ENCODE assay signal across 18 cellular contexts in genomic region chr12:10943167-10943566, GRCh38. TPM values are rescaled to one million over a fixed set of nuclear protein-coding genes. Genes with fewer than 3 reads are reported as not detected.
DNase-seq lines count a peak whose midpoint lies in the region; ATAC-seq and TF ChIP-seq lines count a peak whose summit lies in the region.
"Had no signal": no experiment of that assay in that cellular context is flagged by ENCODE, and none has a peak within 500 bp of the region (broad histone marks: within the 10 kb centered on the region; RNA-seq: fewer than 3 reads in every experiment).

No MANE protein-coding gene starts in this region.

- TSS peak; percentile 6 for BruUV-seq in Caco-2 (replicated peaks; lab: Mats Ljungman, UMichigan)

- H3K27me3 Mint-ChIP-seq in Caco-2 (ENCODE audit: insufficient read depth, unreplicated experiment) (no peaks in the 10 kb centered on the region), GM23338 (ENCODE audit: insufficient read depth, low read depth, poor library complexity) (peaks cover 3% of the 10 kb centered on the region)
- no peaks in the 10 kb centered on the region for H3K27me3 Mint-ChIP-seq in activated T-helper 17 cell treated with anti-CD3 and anti-CD28 coated beads, Interleukin-2, amount 50 U/mL, for 72 hours

- TF ChIP-seq CTCF in Caco-2 (IDR thresholded peaks at IDR 0.05; ENCODE audit: insufficient read depth in 1 of 2, low read depth in 1 of 2, low read length in 1 of 2, severe bottlenecking in 1 of 2, unreplicated experiment in 1 of 2) = no peak
- no peak for TF ChIP-seq CTCF in GM23338 (conservative IDR thresholded peaks at IDR 0.05; ENCODE audit: low read depth in 2 of 2)

- no peak overlapping the region for H2BK5ac ChIP-seq in mesendoderm (ENCODE audit: low read length)

- peak overlapping the region; percentile 77 for H3K18ac ChIP-seq in mesendoderm (ENCODE audit: low read length)

- POLR2A ChIA-PET in Caco-2 (lab: Charles Lee) = no interaction called here

- H3K79me2 ChIP-seq in GM23338 (replicated peaks; ENCODE audit: insufficient read depth) (no peaks in the 10 kb centered on the region), mesendoderm (ENCODE audit: control insufficient read depth, insufficient read depth, low read length) (no peaks in the 10 kb centered on the region)

- H3K36me3 ChIP-seq in Caco-2 (ENCODE audit: control insufficient read depth, insufficient read depth, low read length) (no peaks in the 10 kb centered on the region; the same call in 1 of the 2 replicates), GM23338 (ENCODE audit: insufficient read depth) (peaks cover 12% of the 10 kb centered on the region), mesendoderm (ENCODE audit: control insufficient read depth, insufficient read depth, low read length) (no peaks in the 10 kb centered on the region)
- H3K36me3 ChIP-seq: BE2C, HAP-1 had no signal

- intact Hi-C loops in Caco-2 (cut with micrococcal nuclease; ENCODE audit: unreplicated experiment) = no loop called here

- peak overlapping the region; percentile 65 for H2BK120ac ChIP-seq in mesendoderm (ENCODE audit: low read depth, low read length)

- H3K9me3 ChIP-seq in Caco-2 = peaks cover 10% of the 10 kb centered on the region
- H3K9me3 ChIP-seq: BE2C, HAP-1 had no signal

- whole genome bisulfite sequencing in mesendoderm (ENCODE audit: extremely low coverage, insufficient coverage, low lambda C conversion rate) = no CpG with 5 or more reads among the region's 2 CpGs

- H3K4me1 ChIP-seq in Caco-2 (peaks cover 12% of the 10 kb centered on the region; the same call in 1 of the 2 replicates), GM23338 (ENCODE audit: insufficient read depth) (no peaks in the 10 kb centered on the region), mesendoderm (ENCODE audit: control insufficient read depth, low read depth, low read length) (peaks cover 4% of the 10 kb centered on the region)
- H3K4me1 ChIP-seq: BE2C, HAP-1 had no signal

- no peak overlapping the region for H4K8ac ChIP-seq in mesendoderm (ENCODE audit: low read depth, low read length)

- ATAC-seq in GM23338 = no peak
- ATAC-seq in activated T-helper 17 cell treated with anti-CD3 and anti-CD28 coated beads, Interleukin-2, amount 50 U/mL, for 72 hours (replicated peaks) = no peak
- ATAC-seq in HG02610 (IDR thresholded peaks at IDR 0.05; ENCODE audit: unreplicated experiment) = no peak
- ATAC-seq: CD8-positive, alpha-beta T cell had no signal

- H3K4me3 Mint-ChIP-seq in Caco-2 (ENCODE audit: unreplicated experiment) (no peak overlapping the region), GM23338 (no peak overlapping the region)
- no peak overlapping the region for H3K4me3 Mint-ChIP-seq in activated T-helper 17 cell treated with anti-CD3 and anti-CD28 coated beads, Interleukin-2, amount 50 U/mL, for 72 hours
- H3K4me3 Mint-ChIP-seq: CD8-positive, alpha-beta T cell; HFFc6 had no signal

- no peak overlapping the region for H2AK5ac ChIP-seq in mesendoderm (ENCODE audit: low read length)

- no peaks in the 10 kb centered on the region for H3F3A ChIP-seq in GM23338 (replicated peaks; ENCODE audit: low read depth)

- H4K20me1 ChIP-seq in GM23338 (replicated peaks; ENCODE audit: insufficient read depth) = no peaks in the 10 kb centered on the region

- H3K23ac ChIP-seq in mesendoderm (ENCODE audit: low read length) = no peak overlapping the region

- H3K36me3 Mint-ChIP-seq in Caco-2 (ENCODE audit: insufficient read depth, unreplicated experiment) (peaks cover 36% of the 10 kb centered on the region), GM23338 (ENCODE audit: low read depth) (peaks cover 52% of the 10 kb centered on the region)
- no peaks in the 10 kb centered on the region for H3K36me3 Mint-ChIP-seq in activated T-helper 17 cell treated with anti-CD3 and anti-CD28 coated beads, Interleukin-2, amount 50 U/mL, for 72 hours (ENCODE audit: low read depth)

- H3K27ac Mint-ChIP-seq in Caco-2 (ENCODE audit: unreplicated experiment) (peak overlapping the region; percentile 68), GM23338 (0 out of 2 replicates have a peak overlapping the region, but pooled peaks have one; percentile 89)
- peak overlapping the region; percentile 30 for H3K27ac Mint-ChIP-seq in activated T-helper 17 cell treated with anti-CD3 and anti-CD28 coated beads, Interleukin-2, amount 50 U/mL, for 72 hours
- H3K27ac Mint-ChIP-seq: CD8-positive, alpha-beta T cell; HFFc6 had no signal

- H3K4me2 ChIP-seq in GM23338 (no peak overlapping the region), mesendoderm (ENCODE audit: low read length) (no peak overlapping the region)

- no peak overlapping the region for H4K5ac ChIP-seq in mesendoderm (ENCODE audit: low read length)

- H3K9me3 Mint-ChIP-seq in Caco-2 (ENCODE audit: unreplicated experiment) (peaks cover 45% of the 10 kb centered on the region), GM23338 (peaks cover 54% of the 10 kb centered on the region)
- H3K9me3 Mint-ChIP-seq in activated T-helper 17 cell treated with anti-CD3 and anti-CD28 coated beads, Interleukin-2, amount 50 U/mL, for 72 hours = no peaks in the 10 kb centered on the region

- no peak overlapping the region for H2BK15ac ChIP-seq in mesendoderm (replicated peaks; ENCODE audit: low read depth)

- no peak overlapping the region for H2AFZ ChIP-seq in GM23338

- no peak overlapping the region for H3K9ac ChIP-seq in mesendoderm (ENCODE audit: low read length)

- H3K4me1 Mint-ChIP-seq in Caco-2 (ENCODE audit: low read depth, unreplicated experiment) (peaks cover 13% of the 10 kb centered on the region), GM23338 (peaks cover 19% of the 10 kb centered on the region)
- H3K4me1 Mint-ChIP-seq in activated T-helper 17 cell treated with anti-CD3 and anti-CD28 coated beads, Interleukin-2, amount 50 U/mL, for 72 hours = peaks cover 12% of the 10 kb centered on the region

- H3K27me3 ChIP-seq in Caco-2 (replicated peaks; ENCODE audit: control insufficient read depth, insufficient read depth, low read length) (no peaks in the 10 kb centered on the region), GM23338 (ENCODE audit: insufficient read depth) (no peaks in the 10 kb centered on the region), mesendoderm (ENCODE audit: insufficient read depth, low read length, poor library complexity) (no peaks in the 10 kb centered on the region)
- H3K27me3 ChIP-seq: BE2C had no signal

- no peaks in the 10 kb centered on the region for H3K79me1 ChIP-seq in mesendoderm (ENCODE audit: low read length)

- no peak overlapping the region for H3K27ac ChIP-seq in GM23338 (ENCODE audit: low read depth)
- H3K27ac ChIP-seq in mesendoderm (ENCODE audit: low read depth, low read length) = no peak overlapping the region
- H3K27ac ChIP-seq: C4-2B had no signal

- H3K9me2 ChIP-seq in GM23338 (ENCODE audit: insufficient read depth) = no peaks in the 10 kb centered on the region

- DNase-seq in Caco-2 (no peak), GM23338 (ENCODE audit: low spot score) (no peak), mesendoderm (no peak), D341Med (ENCODE audit: low spot score) (no peak), AG08395 (ENCODE audit: low spot score) (no peak)
- DNase-seq: ACHN; BE2C; CD8-positive, alpha-beta T cell; COR-L47; DMS79 treated with DMSO at 0.1 percent for 48 hours; EL; HFFc6 had no signal

- CTCF ChIA-PET in Caco-2 (lab: Charles Lee) = no interaction called here

- H3K4ac ChIP-seq in mesendoderm (ENCODE audit: low read depth, low read length) = peak overlapping the region; percentile 62

- no peak overlapping the region for H3K56ac ChIP-seq in mesendoderm (ENCODE audit: low read length)

- H3K4me3 ChIP-seq in Caco-2 (ENCODE audit: low read depth, low read length) = no peak overlapping the region
- no peak overlapping the region for H3K4me3 ChIP-seq in GM23338
- no peak overlapping the region for H3K4me3 ChIP-seq in mesendoderm (ENCODE audit: low read length)
- H3K4me3 ChIP-seq: HAP-1 had no signal

TF ChIP-seq in GM23338, 12 proteins besides CTCF, POLR2A, EP300 and RAD21 (continues in another document):
- TF ChIP-seq EZH2phosphoT487 (IDR thresholded peaks at IDR 0.05; ENCODE audit: unreplicated experiment) (no peak), EZH2 (IDR thresholded peaks at IDR 0.05; ENCODE audit: low read depth, unreplicated experiment) (no peak), CREB1 (CRISPR knock-in tag; IDR thresholded peaks at IDR 0.05; ENCODE audit: low read depth) (no peak)

RNA-seq across cellular contexts. Expression of gene TAS2R14, which starts 4.1 kb away (rescaled TPM):
- total RNA-seq in Caco-2 (2022) = 2.7 and 3.1 TPM in 2 replicates
- total RNA-seq in GM23338 (2014; rRNA removed; shearing (Covaris generic)) = 4.9 and 5.9 TPM in 2 replicates
- 1.1 and 2.6 TPM in 2 replicates for polyA plus RNA-seq in GM23338 (2016; fragmentation: Nextera tagmentation; extraction: Ambion mirVana)
- 1 to 10 TPM; 2.4 to 3.7 TPM for total RNA-seq in activated T-helper 17 cell treated with anti-CD3 and anti-CD28 coated beads, Interleukin-2, amount 50 U/mL, for 72 hours
- polyA plus RNA-seq in mesendoderm (2013, experiment 1 of 2) = 0.51 TPM
- 0.42 TPM for polyA plus RNA-seq in mesendoderm (2013, experiment 2 of 2)

RNA-seq across cellular contexts. Expression of gene PRH2, which starts 14.1 kb away (rescaled TPM):
- total RNA-seq in Caco-2 (2022) = 0.93 TPM in 1 of 2 replicates, not detected in the other
- 0.69 TPM in 1 of 2 replicates, not detected in the other for total RNA-seq in GM23338 (2014; rRNA removed; shearing (Covaris generic))
- polyA plus RNA-seq in GM23338 (2016; fragmentation: Nextera tagmentation; extraction: Ambion mirVana) = 0.36 TPM in 1 of 2 replicates, not detected in the other
- not detected for total RNA-seq in activated T-helper 17 cell treated with anti-CD3 and anti-CD28 coated beads, Interleukin-2, amount 50 U/mL, for 72 hours
- polyA plus RNA-seq in mesendoderm (2013, experiment 1 of 2) = not detected
- polyA plus RNA-seq in mesendoderm (2013, experiment 2 of 2) = not detected
- total RNA-seq: A172; CD8-positive, alpha-beta T cell; H1; HFFc6 had no signal
- polyA plus RNA-seq: H1 had no signal

RNA-seq across cellular contexts. Expression of gene TAS2R13, which starts 33.8 kb away (rescaled TPM):
- total RNA-seq in Caco-2 (2022) = 1.6 and 2.0 TPM in 2 replicates
- total RNA-seq in GM23338 (2014; rRNA removed; shearing (Covaris generic)) = 3.6 and 6.1 TPM in 2 replicates
- polyA plus RNA-seq in GM23338 (2016; fragmentation: Nextera tagmentation; extraction: Ambion mirVana) = not detected in 2 replicates
- total RNA-seq in activated T-helper 17 cell treated with anti-CD3 and anti-CD28 coated beads, Interleukin-2, amount 50 U/mL, for 72 hours = 1 to 10 TPM; 1.2 to 2.1 TPM
- not detected for polyA plus RNA-seq in mesendoderm (2013, experiment 1 of 2)
- not detected for polyA plus RNA-seq in mesendoderm (2013, experiment 2 of 2)

RNA-seq across cellular contexts. Expression of gene TAS2R50, which starts 43.5 kb away (rescaled TPM):
- 2.0 and 2.2 TPM in 2 replicates for total RNA-seq in Caco-2 (2022)
- total RNA-seq in GM23338 (2014; rRNA removed; shearing (Covaris generic)) = 3.4 and 5.7 TPM in 2 replicates
- polyA plus RNA-seq in GM23338 (2016; fragmentation: Nextera tagmentation; extraction: Ambion mirVana) = not detected in 2 replicates
- total RNA-seq in activated T-helper 17 cell treated with anti-CD3 and anti-CD28 coated beads, Interleukin-2, amount 50 U/mL, for 72 hours = 1 to 10 TPM in 1 of 2 donors, under 1 TPM in 1; 0.84 to 1.7 TPM
- polyA plus RNA-seq in mesendoderm (2013, experiment 1 of 2) = not detected
- polyA plus RNA-seq in mesendoderm (2013, experiment 2 of 2) = not detected
- total RNA-seq: A172; CD8-positive, alpha-beta T cell had no signal

RNA-seq across cellular contexts. Expression of gene TAS2R20, which starts 54.9 kb away (rescaled TPM):
- 2.2 and 3.8 TPM in 2 replicates for total RNA-seq in Caco-2 (2022)
- 3.9 and 6.0 TPM in 2 replicates for total RNA-seq in GM23338 (2014; rRNA removed; shearing (Covaris generic))
- not detected in 2 replicates for polyA plus RNA-seq in GM23338 (2016; fragmentation: Nextera tagmentation; extraction: Ambion mirVana)
- 1 to 10 TPM; 1.9 to 4.4 TPM for total RNA-seq in activated T-helper 17 cell treated with anti-CD3 and anti-CD28 coated beads, Interleukin-2, amount 50 U/mL, for 72 hours
- polyA plus RNA-seq in mesendoderm (2013, experiment 1 of 2) = 0.06 TPM
- polyA plus RNA-seq in mesendoderm (2013, experiment 2 of 2) = 0.06 TPM

Comparison
In these comparisons a context has a peak if more than half of its experiments do, and no peak if none do; other contexts are left out.
1. H3K27ac Mint-ChIP-seq: peak in every context shown above with its lines; median percentile 89 in GM23338; 68 in Caco-2; 30 in activated T-helper 17 cell treated with anti-CD3 and anti-CD28 coated beads, Interleukin-2, amount 50 U/mL, for 72 hours.